Comparison of ENCODE assay signal across 14 cellular contexts in genomic region chr12:46722737-46723136, GRCh38.
A peak's percentile ranks its signal among the peaks of the same experiment; 100 is the strongest.
DNase-seq lines count a peak whose midpoint lies in the region; ATAC-seq and TF ChIP-seq lines count a peak whose summit lies in the region.
"Had no signal": no experiment of that assay in that cellular context is flagged by ENCODE, and none has a peak within 500 bp of the region (broad histone marks: within the 10 kb centered on the region; RNA-seq: fewer than 3 reads in every experiment).

No MANE protein-coding gene starts in this region.

- POLR2A ChIA-PET in PC-9 (lab: Charles Lee; ENCODE audit: unreplicated experiment) = no interaction called here

- no peak overlapping the region for H2AFZ ChIP-seq in PC-9

- no peaks in the 10 kb centered on the region for H3K36me3 ChIP-seq in PC-9 (ENCODE audit: low read depth)
- H3K36me3 ChIP-seq: esophagus muscularis mucosa had no signal

- H3K4me1 ChIP-seq in PC-9 (replicated peaks; ENCODE audit: insufficient read depth) = no peaks in the 10 kb centered on the region

- no peaks in the 10 kb centered on the region for H4K20me1 ChIP-seq in PC-9 (ENCODE audit: insufficient read depth)

- in situ Hi-C loops in G401 (cut with HindIII; ENCODE audit: low sequenced_read_pairs) = no loop called here

- no peaks in the 10 kb centered on the region for H3K9me2 ChIP-seq in PC-9 (ENCODE audit: insufficient read depth)

- no peaks in the 10 kb centered on the region for H3K27me3 ChIP-seq in PC-9 (ENCODE audit: insufficient read depth, low read depth)
- H3K27me3 ChIP-seq: esophagus muscularis mucosa had no signal

- no TSS peak for BruUV-seq in PC-9 (replicated peaks; lab: Mats Ljungman, UMichigan)

- peak; percentile 25 for DNase-seq in G401 (ENCODE audit: low spot score)
- peak; percentile 34 to 74 for DNase-seq in NCI-H2081 (lab: John Stamatoyannopoulos, UW)
- DNase-seq in choroid plexus epithelial cell (ENCODE audit: low read depth) = peak; percentile 29
- peak; percentile 16 to 21 for DNase-seq in lung microvascular endothelial cell (ENCODE audit: low read depth in 2 of 2)
- DNase-seq in PC-9 = no peak
- DNase-seq: activated CD8-positive, alpha-beta T cell treated with anti-CD3 and anti-CD28 coated beads for 36 hours; activated gamma-delta T cell; aorta; CD4-positive, CD25-positive, alpha-beta regulatory T cell; natural killer cell had no signal

- no peaks in the 10 kb centered on the region for H3F3A ChIP-seq in PC-9 (ENCODE audit: insufficient read depth, low read depth)

- no peak overlapping the region for H3K27ac ChIP-seq in PC-9

- H3K4me2 ChIP-seq in PC-9 = no peak overlapping the region

- CTCF ChIA-PET in PC-9 (lab: Charles Lee) = no interaction called here

- no peaks in the 10 kb centered on the region for H3K79me2 ChIP-seq in PC-9 (ENCODE audit: low read depth)

- no peaks in the 10 kb centered on the region for H3K9me3 ChIP-seq in PC-9 (ENCODE audit: insufficient read depth, low read depth)
- H3K9me3 ChIP-seq: esophagus muscularis mucosa had no signal

- no peak overlapping the region for H3K4me3 ChIP-seq in choroid plexus epithelial cell (ENCODE audit: low read depth, low read length)
- no peak overlapping the region for H3K4me3 ChIP-seq in PC-9
- H3K4me3 ChIP-seq: esophagus muscularis mucosa, lung had no signal

- intact Hi-C loops in PC-9 (cut with micrococcal nuclease; ENCODE audit: unreplicated experiment) = no loop called here

- no peak for ATAC-seq in GM21360 (IDR thresholded peaks at IDR 0.05; ENCODE audit: unreplicated experiment)
- no peak for ATAC-seq in GM21367 (IDR thresholded peaks at IDR 0.05; ENCODE audit: unreplicated experiment)
- ATAC-seq: activated CD8-positive, alpha-beta T cell treated with anti-CD3 and anti-CD28 coated beads for 36 hours; natural killer cell had no signal

- TF ChIP-seq CTCF in choroid plexus epithelial cell (conservative IDR thresholded peaks at IDR 0.05; ENCODE audit: low read depth, low read length) = no peak
- no peak for TF ChIP-seq CTCF in PC-9 (conservative IDR thresholded peaks at IDR 0.05)

Comparison
In these comparisons a context has a peak if more than half of its experiments do, and no peak if none do; other contexts are left out.
1. DNase-seq: peak in G401 (single experiment), NCI-H2081 (2 of 2), choroid plexus epithelial cell (single experiment) and lung microvascular endothelial cell (2 of 2); none in PC-9 (0 of 2).